ENCODE assay signal across 8 cellular contexts in the genomic region with DNA sequence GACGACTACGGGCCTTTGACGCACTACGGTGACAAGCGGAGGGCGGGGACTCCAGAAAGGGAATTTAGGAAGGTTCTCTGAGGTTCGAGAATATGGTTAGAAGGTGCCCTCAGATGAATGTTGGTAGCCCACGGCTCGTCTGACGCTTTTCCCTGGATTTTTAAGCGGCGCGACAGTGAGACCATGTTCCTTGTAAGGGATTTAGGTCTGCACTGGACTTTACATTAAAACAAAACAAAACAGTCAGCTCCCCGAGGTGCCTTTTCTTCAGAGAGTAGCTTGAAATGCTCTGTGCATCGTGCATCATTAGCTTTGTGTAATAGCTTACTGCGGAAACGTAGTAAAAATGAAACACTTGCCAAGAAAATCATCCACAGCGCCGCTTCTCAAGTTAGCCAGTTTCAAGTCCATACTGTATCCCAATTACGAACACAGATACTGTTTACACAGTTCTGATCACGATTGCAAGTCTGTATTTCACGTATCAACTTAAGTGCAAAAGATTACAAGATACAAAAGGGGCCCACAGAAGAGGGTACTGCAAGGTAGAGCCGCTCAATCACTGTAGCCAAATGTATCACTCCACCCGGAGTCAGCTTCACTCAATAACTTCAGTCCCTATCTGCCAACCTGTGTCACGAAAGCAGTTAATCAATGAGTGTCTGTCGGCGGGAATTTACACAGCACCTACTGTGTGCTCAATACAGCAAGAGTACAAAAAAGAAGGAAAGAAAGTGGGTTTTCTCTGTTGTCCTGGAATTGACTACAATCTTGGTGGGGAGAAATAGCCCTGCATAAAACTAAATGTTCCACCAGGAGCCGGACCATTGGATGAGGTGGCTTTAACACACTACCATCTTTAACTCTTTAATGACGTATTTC. TPM values are rescaled to one million over a fixed set of nuclear protein-coding genes. Genes with fewer than 3 reads are reported as not detected.
DNase-seq lines count a peak whose midpoint lies in the region; ATAC-seq, FAIRE-seq and TF ChIP-seq lines count a peak whose summit lies in the region.

No MANE protein-coding gene starts in this region.

- CTCF ChIA-PET in A673 (lab: Charles Lee), result no interaction called here
- CTCF ChIA-PET in activated CD4-positive, alpha-beta memory T cell treated with anti-CD3 and anti-CD28 coated beads for 36 hours (lab: Charles Lee), result interaction anchor here (1.1 kb wide), 1 partner anchor 40 kb away, joined by 3 read pairs; no protein-coding TSS in a partner anchor

- H3K4me1 ChIP-seq in A673 (ENCODE audit: insufficient read depth, low read length, poor library complexity, severe bottlenecking) (no peaks in the 10 kb centered on the region), right atrium auricular region (peaks cover 0 to 5% of the 10 kb centered on the region in 2 donors), skeletal muscle satellite cell (ENCODE audit: control insufficient read depth, insufficient read depth, low read length) (no peaks in the 10 kb centered on the region)

- H3K27me3 ChIP-seq in A673 (replicated peaks; ENCODE audit: insufficient read depth, low read depth, low read length, poor library complexity) (no peaks in the 10 kb centered on the region), right atrium auricular region (no peaks in the 10 kb centered on the region), skeletal muscle satellite cell (ENCODE audit: control insufficient read depth, insufficient read depth, low read length) (no peaks in the 10 kb centered on the region)

- DNase-seq in A673 (ENCODE audit: low spot score) (no peak), right atrium auricular region (ENCODE audit: low spot score) (no peak), GM12891 (ENCODE audit: insufficient read length, low spot score) (no peak)
- no peak for DNase-seq in activated CD4-positive, alpha-beta memory T cell treated with anti-CD3 and anti-CD28 coated beads for 36 hours
- no peak for DNase-seq in activated CD4-positive, alpha-beta T cell treated with anti-CD3 and anti-CD28 coated beads for 4 hours

- no peaks in the 10 kb centered on the region for H3K9me3 ChIP-seq in A673 (ENCODE audit: low read depth, low read length, poor library complexity, severe bottlenecking)
- H3K9me3 ChIP-seq in right atrium auricular region, result no peaks in the 10 kb centered on the region
- no peaks in the 10 kb centered on the region for H3K9me3 ChIP-seq in skeletal muscle satellite cell (replicated peaks; ENCODE audit: low read length)

- H3K4me1 Mint-ChIP-seq in activated CD4-positive, alpha-beta memory T cell treated with anti-CD3 and anti-CD28 coated beads for 36 hours (ENCODE audit: low read depth), result peaks cover 33% of the 10 kb centered on the region

- peak overlapping the region; percentile 91 for H3K9ac ChIP-seq in skeletal muscle satellite cell (ENCODE audit: low read depth, low read length)

- FAIRE-seq in GM12891 (lab: Jason Lieb, UNC), result no peak

- H3K27ac ChIP-seq in A673 (ENCODE audit: low read depth, low read length, poor library complexity, severe bottlenecking), result peak overlapping the region; percentile 94
- peak overlapping the region; percentile 87 to 91 for H3K27ac ChIP-seq in right atrium auricular region

- H3K4me3 ChIP-seq in A673 (ENCODE audit: low read depth, low read length, poor library complexity, severe bottlenecking) (peak overlapping the region; percentile 69), right atrium auricular region (peak overlapping the region; percentile 63 to 72), skeletal muscle satellite cell (ENCODE audit: low read length) (peak overlapping the region; percentile 84)

- H3K4me2 ChIP-seq in skeletal muscle satellite cell (ENCODE audit: low read length), result peak overlapping the region; percentile 80

- POLR2A ChIA-PET in A673 (lab: Charles Lee; ENCODE audit: low non-redundant PET), result no interaction called here
- POLR2A ChIA-PET in activated CD4-positive, alpha-beta memory T cell treated with anti-CD3 and anti-CD28 coated beads for 36 hours (lab: Charles Lee), result interaction anchor here (1.0 to 2.2 kb wide), 9 partner anchors 23 to 185 kb away, joined by 3 to 8 read pairs (median 5); partner anchors contain the start of genes RPL39 and SEPTIN6

- peak overlapping the region; percentile 93 for H3K27ac Mint-ChIP-seq in activated CD4-positive, alpha-beta memory T cell treated with anti-CD3 and anti-CD28 coated beads for 36 hours

- no peak for TF ChIP-seq CTCF in A673 (conservative IDR thresholded peaks at IDR 0.05; ENCODE audit: low read depth, low read length)
- TF ChIP-seq CTCF in right atrium auricular region (IDR thresholded peaks at IDR 0.05), result no peak

- intact Hi-C loops in A673 (cut with micrococcal nuclease; ENCODE audit: unreplicated experiment), result no loop called here
- intact Hi-C loops in activated CD4-positive, alpha-beta memory T cell treated with anti-CD3 and anti-CD28 coated beads for 36 hours (cut with micrococcal nuclease), result loop anchor here (1.0 to 5.0 kb wide), 6 partner anchors 32 to 266 kb away; partner anchors contain the start of genes NDUFA1, RNF113A, STEEP1 and UBE2A

- H3K4me3 Mint-ChIP-seq in activated CD4-positive, alpha-beta memory T cell treated with anti-CD3 and anti-CD28 coated beads for 36 hours, result peak overlapping the region; percentile 83

- ATAC-seq in GM18508 (IDR thresholded peaks at IDR 0.05; ENCODE audit: insufficient read depth, unreplicated experiment), result peak; percentile 43
- peak; percentile 8 for ATAC-seq in HG03159 (IDR thresholded peaks at IDR 0.05; ENCODE audit: unreplicated experiment)

- H3K27me3 Mint-ChIP-seq in activated CD4-positive, alpha-beta memory T cell treated with anti-CD3 and anti-CD28 coated beads for 36 hours, result no peaks in the 10 kb centered on the region

- H3K36me3 ChIP-seq in A673 (ENCODE audit: insufficient read depth, low read length, poor library complexity, severe bottlenecking) (no peaks in the 10 kb centered on the region), right atrium auricular region (no peaks in the 10 kb centered on the region), skeletal muscle satellite cell (ENCODE audit: insufficient read depth, low read length) (no peaks in the 10 kb centered on the region)

- H3K36me3 Mint-ChIP-seq in activated CD4-positive, alpha-beta memory T cell treated with anti-CD3 and anti-CD28 coated beads for 36 hours, result peaks cover 6% of the 10 kb centered on the region

- BruUV-seq in A673 (replicated peaks; lab: Mats Ljungman, UMichigan), result no TSS peak

- no peak for TF ChIP-seq POLR2A in GM12891 (IDR thresholded peaks at IDR 0.05; ENCODE audit: low read depth, low read length)

- no peaks in the 10 kb centered on the region for H3K9me3 Mint-ChIP-seq in activated CD4-positive, alpha-beta memory T cell treated with anti-CD3 and anti-CD28 coated beads for 36 hours

TF ChIP-seq in GM12891, 5 proteins besides CTCF, POLR2A, EP300 and RAD21:
- TF ChIP-seq PAX5 (IDR thresholded peaks at IDR 0.05; ENCODE audit: insufficient read depth, low read length, severe bottlenecking) (no peak), TAF1 (IDR thresholded peaks at IDR 0.05; ENCODE audit: low read depth, low read length) (no peak), POLR2AphosphoS5 (IDR thresholded peaks at IDR 0.05; ENCODE audit: low read depth, low read length) (no peak), POU2F2 (IDR thresholded peaks at IDR 0.05; ENCODE audit: low read depth, low read length) (no peak), SPI1 (IDR thresholded peaks at IDR 0.05; ENCODE audit: low read depth, low read length) (no peak)
TF ChIP-seq in GM12891: peak in this region for 0.

RNA-seq across cellular contexts. Expression of gene NKRF, which starts 0.5 kb away (rescaled TPM):
- total RNA-seq in A673 (2021) (18.8 and 22.1 TPM in 2 replicates), right atrium auricular region (1 to 10 TPM; 3.3 to 4.7 TPM)
- 10 to 100 TPM; 19.5 to 20.2 TPM for total RNA-seq in activated CD4-positive, alpha-beta memory T cell treated with anti-CD3 and anti-CD28 coated beads for 36 hours
- total RNA-seq in skeletal muscle satellite cell (2012; rRNA removed), result 6.1 and 7.6 TPM in 2 replicates
- 7.9 TPM for polyA plus RNA-seq in GM12891 (2012; ENCODE audit: low read depth, missing spikeins)

RNA-seq across cellular contexts. Expression of gene UBE2A, which starts 32.4 kb away (rescaled TPM):
- total RNA-seq in A673 (2021) (76.5 and 85.3 TPM in 2 replicates), right atrium auricular region (10 to 100 TPM; 30.2 to 31.9 TPM)
- 10 to 100 TPM; 53.9 to 57.4 TPM for total RNA-seq in activated CD4-positive, alpha-beta memory T cell treated with anti-CD3 and anti-CD28 coated beads for 36 hours
- 29.9 and 33.0 TPM in 2 replicates for total RNA-seq in skeletal muscle satellite cell (2012; rRNA removed)
- 40.8 TPM for polyA plus RNA-seq in GM12891 (2012; ENCODE audit: low read depth, missing spikeins)

RNA-seq across cellular contexts. Expression of gene STEEP1, which starts 41.5 kb away (rescaled TPM):
- total RNA-seq in A673 (2021) (38.4 and 39.2 TPM in 2 replicates), right atrium auricular region (10 to 100 TPM; 17.4 to 17.8 TPM)
- total RNA-seq in activated CD4-positive, alpha-beta memory T cell treated with anti-CD3 and anti-CD28 coated beads for 36 hours, result 10 to 100 TPM; 20.4 to 21.0 TPM
- 22.7 and 28.4 TPM in 2 replicates for total RNA-seq in skeletal muscle satellite cell (2012; rRNA removed)
- polyA plus RNA-seq in GM12891 (2012; ENCODE audit: low read depth, missing spikeins), result 23.6 TPM
